Comparison of ENCODE assay signal across 34 cellular contexts in genomic region chr19:7288977-7289376, GRCh38. TPM values are rescaled to one million over a fixed set of nuclear protein-coding genes. Genes with fewer than 3 reads are reported as not detected.
DNase-seq lines count a peak whose midpoint lies in the region; ATAC-seq and TF ChIP-seq lines count a peak whose summit lies in the region.
"Had no signal": no experiment of that assay in that cellular context is flagged by ENCODE, and none has a peak within 500 bp of the region (broad histone marks: within the 10 kb centered on the region; RNA-seq: fewer than 3 reads in every experiment).

No MANE protein-coding gene starts in this region.

- CTCF ChIA-PET in HEK293T (lab: Yijun Ruan, JAX): no interaction called here

- H3K27ac Mint-ChIP-seq in neural progenitor cell (no peak overlapping the region), type B pancreatic cell (peak overlapping the region; percentile 68)
- H3K27ac Mint-ChIP-seq: activated CD4-positive, alpha-beta T cell treated with anti-CD3 and anti-CD28 coated beads for 36 hours; activated CD8-positive, alpha-beta T cell treated with anti-CD3 and anti-CD28 coated beads, Interleukin-2, amount 10 ng/mL, durations not matched to agents 7 days and 5 days; activated T-helper 2 cell treated with anti-CD3 and anti-CD28 coated beads, Interferon-gamma antibody, Interleukin-2, Interleukin-4, amounts not matched to agents 10 μg/mL and 5 μg/mL and 100 μg/mL, durations not matched to agents 14 hours and 24 hours and 36 hours; naive thymus-derived CD4-positive, alpha-beta T cell; stimulated activated naive CD8-positive, alpha-beta T cell treated with anti-CD3 and anti-CD28 coated beads, Interleukin-15, Interleukin-2, amounts not matched to agents 100 ng/mL and 50 ng/mL, for 24 hours had no signal

- H3K4me2 ChIP-seq in SU-DHL-6 (ENCODE audit: low read depth, low read length, poor library complexity, severe bottlenecking) (no peak overlapping the region), neural progenitor cell (no peak overlapping the region)
- H3K4me2 ChIP-seq: KMS-11, PC-9 had no signal

- peaks cover 5% of the 10 kb centered on the region for H3K4me1 ChIP-seq in neural progenitor cell
- H3K4me1 ChIP-seq: foreskin keratinocyte had no signal

- H3K4me3 ChIP-seq in SU-DHL-6 (ENCODE audit: insufficient read depth, low read length, poor library complexity, severe bottlenecking): no peak overlapping the region
- H3K4me3 ChIP-seq in neural progenitor cell: no peak overlapping the region
- H3K4me3 ChIP-seq: dorsolateral prefrontal cortex, esophagus squamous epithelium, GM23248, heart left ventricle, lower lobe of right lung, MG63, PC-9, tibial artery had no signal

- peaks cover 9% of the 10 kb centered on the region for H3K27me3 Mint-ChIP-seq in neural progenitor cell (ENCODE audit: insufficient read depth, low read depth)
- no peaks in the 10 kb centered on the region for H3K27me3 Mint-ChIP-seq in type B pancreatic cell

- H3K9me3 ChIP-seq in SU-DHL-6 (ENCODE audit: insufficient read depth, low read length) (no peaks in the 10 kb centered on the region), neural progenitor cell (ENCODE audit: low read depth) (no peaks in the 10 kb centered on the region)
- H3K9me3 ChIP-seq: esophagus squamous epithelium, heart left ventricle, lower lobe of right lung, MG63, spleen, tibial artery had no signal

- H3K36me3 ChIP-seq in SU-DHL-6 (ENCODE audit: low read length): no peaks in the 10 kb centered on the region
- H3K36me3 ChIP-seq in neural progenitor cell: no peaks in the 10 kb centered on the region
- H3K36me3 ChIP-seq: esophagus squamous epithelium, lower lobe of right lung, MG63 had no signal

- no peak for DNase-seq in HEK293T (ENCODE audit: extremely low spot score)
- DNase-seq in neural progenitor cell (ENCODE audit: low spot score): no peak
- DNase-seq in type B pancreatic cell (ENCODE audit: extremely low spot score, unreplicated experiment): no peak
- no peak for DNase-seq in inferior parietal cortex (ENCODE audit: extremely low spot score)
- DNase-seq: activated CD4-positive, alpha-beta T cell treated with anti-CD3 and anti-CD28 coated beads for 36 hours; activated CD8-positive, alpha-beta T cell treated with anti-CD3 and anti-CD28 coated beads, Interleukin-2, amount 10 ng/mL, durations not matched to agents 7 days and 5 days; activated naive CD4-positive, alpha-beta T cell treated with anti-CD3 and anti-CD28 coated beads, Interleukin-2, amount 50 U/mL, for 16 hours; activated T-cell treated with anti-CD3 and anti-CD28 coated beads for 4 hours; amniotic stem cell; CD4-positive, CD25-positive, alpha-beta regulatory T cell; dorsolateral prefrontal cortex; esophagus squamous epithelium; foreskin keratinocyte; GM23248; heart left ventricle; kidney glomerular epithelial cell; lower lobe of right lung; MG63; midbrain; naive thymus-derived CD4-positive, alpha-beta T cell; NCI-H1105 treated with DMSO at 0.1 percent for 48 hours; NCI-H1930; NCI-H526; PC-9; spleen; stimulated activated CD4-positive, alpha-beta T cell treated with anti-CD3 and anti-CD28 coated beads, Interleukin-2, amount 100 ng/mL, for 24 hours; stimulated activated CD8-positive, alpha-beta memory T cell treated with anti-CD3 and anti-CD28 coated beads, Interleukin-4, amount 100 ng/mL, for 48 hours; tibial artery had no signal

- no peak for ATAC-seq in HG03175 (IDR thresholded peaks at IDR 0.05; ENCODE audit: unreplicated experiment)
- ATAC-seq in HG02973 (IDR thresholded peaks at IDR 0.05; ENCODE audit: unreplicated experiment): no peak
- ATAC-seq: activated CD4-positive, alpha-beta T cell treated with anti-CD3 and anti-CD28 coated beads for 36 hours; activated CD8-positive, alpha-beta T cell treated with anti-CD3 and anti-CD28 coated beads, Interleukin-2, amount 10 ng/mL, durations not matched to agents 7 days and 5 days; foreskin keratinocyte; lower lobe of right lung; naive thymus-derived CD4-positive, alpha-beta T cell had no signal

- TF ChIP-seq CTCF in SU-DHL-6 (IDR thresholded peaks at IDR 0.05; ENCODE audit: insufficient read depth, low read length, poor library complexity, severe bottlenecking): no peak
- TF ChIP-seq CTCF in neural progenitor cell (IDR thresholded peaks at IDR 0.05): no peak
- no peak for TF ChIP-seq CTCF in type B pancreatic cell (conservative IDR thresholded peaks at IDR 0.05)

- H3K4me3 Mint-ChIP-seq in neural progenitor cell: peak overlapping the region; percentile 15
- H3K4me3 Mint-ChIP-seq in type B pancreatic cell: peak overlapping the region; percentile 20
- H3K4me3 Mint-ChIP-seq: activated CD4-positive, alpha-beta T cell treated with anti-CD3 and anti-CD28 coated beads for 36 hours; activated CD8-positive, alpha-beta T cell treated with anti-CD3 and anti-CD28 coated beads, Interleukin-2, amount 10 ng/mL, durations not matched to agents 7 days and 5 days; CD4-positive, CD25-positive, alpha-beta regulatory T cell; stimulated activated naive CD8-positive, alpha-beta T cell treated with anti-CD3 and anti-CD28 coated beads, Interleukin-15, Interleukin-2, amounts not matched to agents 100 ng/mL and 50 ng/mL, for 24 hours had no signal

- H3K9me3 Mint-ChIP-seq in neural progenitor cell (no peaks in the 10 kb centered on the region), type B pancreatic cell (no peaks in the 10 kb centered on the region)
- H3K9me3 Mint-ChIP-seq: activated T-helper 2 cell treated with anti-CD3 and anti-CD28 coated beads, Interferon-gamma antibody, Interleukin-2, Interleukin-4, amounts not matched to agents 10 μg/mL and 5 μg/mL and 100 μg/mL, durations not matched to agents 14 hours and 24 hours and 36 hours; naive thymus-derived CD4-positive, alpha-beta T cell; stimulated activated naive CD8-positive, alpha-beta T cell treated with anti-CD3 and anti-CD28 coated beads, Interleukin-15, Interleukin-2, amounts not matched to agents 100 ng/mL and 50 ng/mL, for 24 hours had no signal

- H3K9me2 ChIP-seq in SU-DHL-6 (replicated peaks; ENCODE audit: insufficient read depth, low read length): no peaks in the 10 kb centered on the region

- H3K9ac ChIP-seq in SU-DHL-6 (ENCODE audit: low read length) (no peak overlapping the region), neural progenitor cell (no peak overlapping the region)
- H3K9ac ChIP-seq: GM23248, KMS-11 had no signal

- no peaks in the 10 kb centered on the region for H3K27me3 ChIP-seq in SU-DHL-6 (ENCODE audit: low read length)
- H3K27me3 ChIP-seq in neural progenitor cell: peaks cover 11% of the 10 kb centered on the region
- H3K27me3 ChIP-seq: dorsolateral prefrontal cortex, heart left ventricle, MG63, tibial artery had no signal

- H2AFZ ChIP-seq in SU-DHL-6 (ENCODE audit: low read depth, low read length, severe bottlenecking): no peak overlapping the region
- H2AFZ ChIP-seq in neural progenitor cell (replicated peaks): no peak overlapping the region
- H2AFZ ChIP-seq: GM23248, PC-9 had no signal

- H4K20me1 ChIP-seq in SU-DHL-6 (ENCODE audit: low read depth, low read length) (no peaks in the 10 kb centered on the region), neural progenitor cell (ENCODE audit: low read depth) (peaks cover 53% of the 10 kb centered on the region)

- H3K27ac ChIP-seq in SU-DHL-6 (ENCODE audit: low read depth, low read length) (peak overlapping the region; percentile 31; the same call in 1 of the 2 replicates), neural progenitor cell (no peak overlapping the region)
- H3K27ac ChIP-seq: esophagus squamous epithelium, foreskin keratinocyte, GM23248, KMS-11, lower lobe of right lung, PC-9 had no signal

- H3K36me3 Mint-ChIP-seq in neural progenitor cell: no peaks in the 10 kb centered on the region
- peaks cover 4% of the 10 kb centered on the region for H3K36me3 Mint-ChIP-seq in type B pancreatic cell
- H3K36me3 Mint-ChIP-seq: CD4-positive, CD25-positive, alpha-beta regulatory T cell; naive thymus-derived CD4-positive, alpha-beta T cell had no signal

- H3F3A ChIP-seq in SU-DHL-6 (ENCODE audit: insufficient read depth) (peaks cover 37% of the 10 kb centered on the region), neural progenitor cell (ENCODE audit: low read depth) (peaks cover 24% of the 10 kb centered on the region)

- POLR2A ChIA-PET in HEK293T (lab: Yijun Ruan, JAX): no interaction called here

- peaks cover 98% of the 10 kb centered on the region for H3K79me2 ChIP-seq in SU-DHL-6 (ENCODE audit: insufficient read depth, low read length)
- peaks cover 69% of the 10 kb centered on the region for H3K79me2 ChIP-seq in neural progenitor cell (ENCODE audit: low read depth)

- H3K4me1 Mint-ChIP-seq in neural progenitor cell (peaks cover 25% of the 10 kb centered on the region), type B pancreatic cell (ENCODE audit: unreplicated experiment) (peaks cover 31% of the 10 kb centered on the region)
- H3K4me1 Mint-ChIP-seq: activated CD4-positive, alpha-beta T cell treated with anti-CD3 and anti-CD28 coated beads for 36 hours had no signal

TF ChIP-seq in HEK293T, 16 proteins besides CTCF, POLR2A, EP300 and RAD21:
- no peak for TF ChIP-seq TARDBP (IDR thresholded peaks at IDR 0.05)
- TF ChIP-seq ZNF384 (IDR thresholded peaks at IDR 0.05): 0 out of 2 replicates have a peak, but pooled peaks have one; percentile 0
TF ChIP-seq in HEK293T: peak in this region for 1.

RNA-seq across cellular contexts. Expression of gene INSR, which starts 5.2 kb away (rescaled TPM):
- total RNA-seq in neural progenitor cell (ENCODE audit: low replicate concordance) (20.8 and 23.0 TPM in 2 replicates), type B pancreatic cell (ENCODE audit: low replicate concordance) (33.7 and 55.3 TPM in 2 replicates)

RNA-seq across cellular contexts. Expression of gene ARHGEF18, which starts 59.8 kb away (rescaled TPM):
- total RNA-seq in neural progenitor cell (ENCODE audit: low replicate concordance): 13.6 and 41.0 TPM in 2 replicates
- total RNA-seq in type B pancreatic cell (ENCODE audit: low replicate concordance): 40.9 and 44.1 TPM in 2 replicates
